ENCODE assay signal across 20 cellular contexts in the genomic region with DNA sequence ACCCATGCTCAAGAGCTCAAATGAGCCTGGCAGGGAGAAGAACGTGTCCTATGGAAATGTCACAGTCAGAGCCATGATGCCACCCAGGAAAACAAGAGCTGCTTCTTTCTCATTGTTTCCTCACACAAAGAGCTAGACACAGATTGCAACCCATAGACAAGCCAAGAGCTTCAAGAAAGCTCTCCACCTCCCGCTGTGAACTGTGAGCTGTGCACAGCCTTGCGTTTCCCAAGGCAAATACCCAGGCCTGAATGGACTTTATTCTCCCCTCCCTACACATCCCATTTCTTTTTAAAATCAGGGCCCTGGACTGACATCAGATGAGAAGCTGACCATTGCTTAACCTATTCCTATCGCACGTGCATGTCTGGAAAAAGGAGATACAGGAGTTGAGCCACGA.
"Had no signal": no experiment of that assay in that cellular context is flagged by ENCODE, and none has a peak within 500 bp of the region (broad histone marks: within the 10 kb centered on the region; RNA-seq: fewer than 3 reads in every experiment).

No MANE protein-coding gene starts in this region.

- DNase-seq: cerebellar nuclear complex; esophagus squamous epithelium; foreskin fibroblast; kidney; left cardiac atrium; left ventricle myocardium superior; naive B cell; ovary; spleen; stimulated activated CD4-positive, alpha-beta T cell treated with anti-CD3 and anti-CD28 coated beads, Interleukin-15, amount 100 ng/mL, for 24 hours; stimulated activated CD4-positive, alpha-beta T cell treated with anti-CD3 and anti-CD28 coated beads, Interleukin-1b, Interleukin-23, amount 100 ng/mL, for 48 hours; stimulated activated CD4-positive, alpha-beta T cell treated with anti-CD3 and anti-CD28 coated beads, Interleukin-4, amount 100 ng/mL, for 24 hours; stimulated activated naive B cell treated with anti-CD40 and anti-IgM and Interleukin-4, amounts not matched to agents 10 μg/mL and 1 μg/mL and 100 μg/mL, for 72 hours; stomach; transverse colon had no signal

- H3K4me3 ChIP-seq: esophagus squamous epithelium, gastroesophageal sphincter, hepatocyte, lung, ovary, spleen, stomach, thoracic aorta, transverse colon had no signal

- ATAC-seq: gastroesophageal sphincter; left cardiac atrium; left ventricle myocardium superior; sciatic nerve; stimulated activated naive B cell treated with anti-CD40 and anti-IgM and Interleukin-4, amounts not matched to agents 10 μg/mL and 1 μg/mL and 100 μg/mL, for 72 hours had no signal

- H3K27ac ChIP-seq: esophagus squamous epithelium, gastroesophageal sphincter, hepatocyte, ovary, spleen, stomach, thoracic aorta, transverse colon had no signal

- H3K36me3 ChIP-seq: esophagus squamous epithelium, gastroesophageal sphincter, ovary, spleen, stomach, thoracic aorta, transverse colon had no signal

- H3K27me3 ChIP-seq: esophagus squamous epithelium, gastroesophageal sphincter, hepatocyte, ovary, spleen, stomach, transverse colon had no signal

- H3K4me1 ChIP-seq: esophagus squamous epithelium, gastroesophageal sphincter, spleen, stomach had no signal

- H2AFZ ChIP-seq: hepatocyte had no signal

- H3K4me2 ChIP-seq: hepatocyte had no signal

- H3K9me3 ChIP-seq: esophagus squamous epithelium, ovary, thoracic aorta had no signal
